19 cellular contexts compared by ENCODE assay signal in genomic region chr5:53970510-53970909, GRCh38.
DNase-seq lines count a peak whose midpoint lies in the region; ATAC-seq and TF ChIP-seq lines count a peak whose summit lies in the region.
"Had no signal": no experiment of that assay in that cellular context is flagged by ENCODE, and none has a peak within 500 bp of the region (broad histone marks: within the 10 kb centered on the region; RNA-seq: fewer than 3 reads in every experiment).

No MANE protein-coding gene starts in this region.

- DNase-seq in EH (ENCODE audit: low read depth), result peak; percentile 7
- peak; percentile 31 for DNase-seq in astrocyte of the hippocampus (ENCODE audit: low read depth, low spot score)
- DNase-seq in fibroblast of the conjunctiva (ENCODE audit: low read depth), result peak; percentile 12
- no peak for DNase-seq in sigmoid colon
- no peak for DNase-seq in esophagus squamous epithelium (lab: John Stamatoyannopoulos, UW)
- no peak for DNase-seq in T-helper 17 cell
- DNase-seq in activated naive CD4-positive, alpha-beta T cell treated with Interleukin-2 at 50 U/mL for 16 hours, result no peak
- DNase-seq: 8988T; Calu3; CD8-positive, alpha-beta T cell; DMS79 treated with DMSO at 0.1 percent for 48 hours; EL; HCEC 1CT; HFFc6 had no signal

- no peaks in the 10 kb centered on the region for H3K27me3 Mint-ChIP-seq in T-helper 17 cell
- H3K27me3 Mint-ChIP-seq: B cell had no signal

- TF ChIP-seq CTCF in HEK293 (tag by site-specific recombination; IDR thresholded peaks at IDR 0.05) (no peak), sigmoid colon (IDR thresholded peaks at IDR 0.05) (no peak), esophagus squamous epithelium (IDR thresholded peaks at IDR 0.05) (no peak)

- WGBS in sigmoid colon, 2 donors, result 93 to 95% methylated on average over 3 of the region's 3 CpGs
- 43 to 72% methylated on average over 3 of the region's 3 CpGs for WGBS in esophagus squamous epithelium, 2 donors

- H3K36me3 ChIP-seq in HEK293 (ENCODE audit: control insufficient read depth in 2 of 2, insufficient read depth in 1 of 2, low read length in 2 of 2), result no peaks in the 10 kb centered on the region
- no peaks in the 10 kb centered on the region for H3K36me3 ChIP-seq in sigmoid colon
- no peaks in the 10 kb centered on the region for H3K36me3 ChIP-seq in esophagus squamous epithelium

- H3K4me1 ChIP-seq in HEK293 (ENCODE audit: control insufficient read depth, insufficient read depth, low read length) (no peaks in the 10 kb centered on the region), sigmoid colon (no peaks in the 10 kb centered on the region), esophagus squamous epithelium (no peaks in the 10 kb centered on the region)
- H3K4me1 ChIP-seq: BLaER1 treated with 17β-estradiol and CSF1 and Interleukin-3, amounts not matched to agents 10 nM and 100 nM had no signal

- TF ChIP-seq EP300 in sigmoid colon (IDR thresholded peaks at IDR 0.05), result no peak

- H3K27me3 ChIP-seq in sigmoid colon (no peaks in the 10 kb centered on the region), esophagus squamous epithelium (no peaks in the 10 kb centered on the region)
- H3K27me3 ChIP-seq: BLaER1 treated with 17β-estradiol and CSF1 and Interleukin-3, amounts not matched to agents 10 nM and 100 nM had no signal

- no peak overlapping the region for H3K27ac Mint-ChIP-seq in T-helper 17 cell
- H3K27ac Mint-ChIP-seq: B cell; CD8-positive, alpha-beta T cell; GM23338; HFFc6 had no signal

- POLR2A ChIA-PET in HEK293 (lab: Yijun Ruan, JAX), result no interaction called here

- H3K9me3 ChIP-seq in HEK293 (ENCODE audit: control insufficient read depth, insufficient read depth, low read depth, low read length) (no peaks in the 10 kb centered on the region), sigmoid colon (no peaks in the 10 kb centered on the region), esophagus squamous epithelium (no peaks in the 10 kb centered on the region), T-helper 17 cell (ENCODE audit: control insufficient read depth, low read length, poor library complexity, severe bottlenecking) (no peaks in the 10 kb centered on the region)

- H3K4me3 ChIP-seq in HEK293 (ENCODE audit: low read depth, low read length) (no peak overlapping the region), sigmoid colon (no peak overlapping the region), esophagus squamous epithelium (no peak overlapping the region)
- H3K4me3 ChIP-seq: BLaER1 treated with 17β-estradiol and CSF1 and Interleukin-3, amounts not matched to agents 10 nM and 100 nM; GM23338 had no signal

- H3K4me1 Mint-ChIP-seq in T-helper 17 cell, result no peaks in the 10 kb centered on the region
- H3K4me1 Mint-ChIP-seq: B cell had no signal

- TF ChIP-seq POLR2A in sigmoid colon (IDR thresholded peaks at IDR 0.05) (no peak), esophagus squamous epithelium (IDR thresholded peaks at IDR 0.05) (no peak)

- no peak overlapping the region for H3K4me3 Mint-ChIP-seq in T-helper 17 cell
- H3K4me3 Mint-ChIP-seq: B cell; CD8-positive, alpha-beta T cell; GM23338; HFFc6 had no signal

- peaks cover 4% of the 10 kb centered on the region for H3K36me3 Mint-ChIP-seq in T-helper 17 cell (ENCODE audit: low read depth)

- H3K27ac ChIP-seq in HEK293 (ENCODE audit: extremely low read depth, low read depth, low read length), result no peak overlapping the region
- no peak overlapping the region for H3K27ac ChIP-seq in sigmoid colon
- H3K27ac ChIP-seq in esophagus squamous epithelium, result no peak overlapping the region
- H3K27ac ChIP-seq: BLaER1 treated with 17β-estradiol and CSF1 and Interleukin-3, amounts not matched to agents 10 nM and 100 nM had no signal

- CTCF ChIA-PET in HEK293 (lab: Yijun Ruan, JAX), result no interaction called here

- intact Hi-C loops in sigmoid colon (cut with DNase I) (no loop called here), esophagus squamous epithelium (cut with DNase I) (no loop called here)

- ATAC-seq in T-helper 17 cell, result no peak
- ATAC-seq: CD8-positive, alpha-beta T cell; GM23338; HepG2 had no signal

TF ChIP-seq in HEK293, 187 proteins besides CTCF, POLR2A, EP300 and RAD21:
- TF ChIP-seq ZNF19 (tag by site-specific recombination; IDR thresholded peaks at IDR 0.05; ENCODE audit: low read depth), result no peak
- no peak for TF ChIP-seq ZNF311 (tag by site-specific recombination; IDR thresholded peaks at IDR 0.05; ENCODE audit: borderline replicate concordance)
- no peak for TF ChIP-seq ZNF394 (tag by site-specific recombination; IDR thresholded peaks at IDR 0.05; ENCODE audit: borderline replicate concordance)
- no peak for TF ChIP-seq SETDB1 (IDR thresholded peaks at IDR 0.05; ENCODE audit: insufficient read length, low read length)
- no peak for TF ChIP-seq ZIC2 (tag by site-specific recombination; IDR thresholded peaks at IDR 0.05)
- TF ChIP-seq ZNF530 (tag by site-specific recombination; IDR thresholded peaks at IDR 0.05; ENCODE audit: low read depth), result no peak
- peak; percentile 85 for TF ChIP-seq ZNF596 (tag by site-specific recombination; IDR thresholded peaks at IDR 0.05)

Comparison
In these comparisons a context has a peak if more than half of its experiments do, and no peak if none do; other contexts are left out.
1. DNase-seq: peak in EH (single experiment), astrocyte of the hippocampus (single experiment) and fibroblast of the conjunctiva (single experiment); none in sigmoid colon (single experiment), esophagus squamous epithelium (single experiment), T-helper 17 cell (0 of 3) and activated naive CD4-positive, alpha-beta T cell treated with Interleukin-2 at 50 U/mL for 16 hours (single experiment).